ENCODE assay signal across 8 cellular contexts in the genomic region with DNA sequence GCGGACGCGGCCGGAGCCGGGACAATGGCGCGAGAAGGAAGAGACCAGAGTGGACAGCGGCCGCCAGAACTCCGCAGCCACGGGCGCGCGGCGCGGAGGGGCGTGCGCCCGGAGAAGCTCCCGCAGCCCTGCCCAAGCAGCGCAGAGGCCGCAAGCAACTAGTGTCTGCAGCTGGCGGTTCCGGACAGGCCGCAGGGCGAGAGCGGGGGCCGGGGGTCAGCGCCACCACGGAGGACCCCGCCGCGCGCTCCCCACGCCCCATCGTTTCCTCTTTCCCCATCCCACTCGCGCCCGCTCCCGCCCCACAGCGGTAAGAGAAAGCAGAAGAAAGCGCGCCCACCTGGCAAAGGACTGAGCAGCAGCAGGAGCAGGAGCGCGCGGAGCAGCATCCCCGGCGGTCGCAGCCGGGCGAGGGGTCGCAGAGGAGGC. TPM values are rescaled to one million over a fixed set of nuclear protein-coding genes. Genes with fewer than 3 reads are reported as not detected.
A peak's percentile ranks its signal among the peaks of the same experiment; 100 is the strongest.
DNase-seq lines count a peak whose midpoint lies in the region; ATAC-seq and TF ChIP-seq lines count a peak whose summit lies in the region.

No MANE protein-coding gene starts in this region.

- peak; percentile 64 for ATAC-seq in RWPE2 (ENCODE audit: low read depth)

- H3K9me3 ChIP-seq in AG04450 (ENCODE audit: control insufficient read depth, insufficient read depth, low read length) (no peaks in the 10 kb centered on the region; the same call in 1 of the 2 replicates), RWPE2 (ENCODE audit: severe bottlenecking) (no peaks in the 10 kb centered on the region), duodenal mucosa (ENCODE audit: control insufficient read depth in 1 of 2, low read length in 2 of 2) (no peaks in the 10 kb centered on the region), vagina (no peaks in the 10 kb centered on the region)

- H3K27me3 ChIP-seq in AG04450 (ENCODE audit: control insufficient read depth, insufficient read depth, low read length): peaks cover 7% of the 10 kb centered on the region
- peaks cover 35% of the 10 kb centered on the region for H3K27me3 ChIP-seq in RWPE2 (ENCODE audit: insufficient read depth, poor library complexity, severe bottlenecking)
- H3K27me3 ChIP-seq in duodenal mucosa (ENCODE audit: control insufficient read depth in 1 of 2, insufficient read depth in 2 of 2, low read length in 2 of 2): peaks cover 23 to 54% of the 10 kb centered on the region in 2 donors
- H3K27me3 ChIP-seq in vagina: no peaks in the 10 kb centered on the region

- H3K27ac ChIP-seq in AG04450 (ENCODE audit: low read depth, low read length) (no peak overlapping the region), RWPE2 (ENCODE audit: poor library complexity, severe bottlenecking) (no peak overlapping the region), duodenal mucosa (ENCODE audit: low read depth, low read length) (no peak overlapping the region), vagina (peak overlapping the region; percentile 52)

- no peaks in the 10 kb centered on the region for H3K27me3 Mint-ChIP-seq in mesothelial cell of epicardium (ENCODE audit: low read depth)

- DNase-seq in AG04450 (ENCODE audit: low read depth, low spot score) (no peak), GM13976 (ENCODE audit: low spot score) (peak; percentile 52), RWPE2 (ENCODE audit: low spot score) (peak; percentile 76), mesothelial cell of epicardium (ENCODE audit: low spot score in 2 of 2, unreplicated experiment in 2 of 2) (no peak), vagina (ENCODE audit: extremely low spot score in 2 of 2) (no peak), midbrain (lab: John Stamatoyannopoulos, UW) (no peak), NCI-H2029 (lab: John Stamatoyannopoulos, UW) (no peak)

- no peak for TF ChIP-seq CTCF in AG04450 (IDR thresholded peaks at IDR 0.05; ENCODE audit: low read depth, low read length)
- no peak for TF ChIP-seq CTCF in GM13976 (IDR thresholded peaks at IDR 0.05; ENCODE audit: borderline replicate concordance, control extremely low read depth, extremely low read depth, insufficient read depth, missing control alignments)
- peak; percentile 33 for TF ChIP-seq CTCF in RWPE2 (IDR thresholded peaks at IDR 0.05; ENCODE audit: poor library complexity, severe bottlenecking)
- no peak for TF ChIP-seq CTCF in mesothelial cell of epicardium (IDR thresholded peaks at IDR 0.05; ENCODE audit: unreplicated experiment)
- TF ChIP-seq CTCF in vagina (IDR thresholded peaks at IDR 0.05): no peak

- peak overlapping the region; percentile 25 for H3K27ac Mint-ChIP-seq in mesothelial cell of epicardium

- H3K4me1 ChIP-seq in RWPE2 (ENCODE audit: insufficient read depth, poor library complexity, severe bottlenecking): no peaks in the 10 kb centered on the region
- H3K4me1 ChIP-seq in duodenal mucosa (ENCODE audit: control insufficient read depth in 1 of 2, insufficient read depth in 2 of 2, low read length in 2 of 2): peaks cover 0 to 8% of the 10 kb centered on the region in 2 donors
- peaks cover 19% of the 10 kb centered on the region for H3K4me1 ChIP-seq in vagina

- H3K36me3 Mint-ChIP-seq in mesothelial cell of epicardium: no peaks in the 10 kb centered on the region

- H3K4me3 ChIP-seq in AG04450 (ENCODE audit: low read depth, low read length) (peak overlapping the region; percentile 64), RWPE2 (ENCODE audit: severe bottlenecking) (peak overlapping the region; percentile 71), duodenal mucosa (ENCODE audit: low read depth in 1 of 2, low read length in 2 of 2) (peak overlapping the region; percentile 61 to 66), vagina (peak overlapping the region; percentile 63 to 68)

- H3K9me3 Mint-ChIP-seq in mesothelial cell of epicardium: no peaks in the 10 kb centered on the region

- POLR2A ChIA-PET in AG04450 (lab: Yijun Ruan, JAX): interaction anchor here (0.6 to 0.7 kb wide), 2 partner anchors 32 to 41 kb away, joined by 4 to 5 read pairs; no protein-coding TSS in a partner anchor

- no peak overlapping the region for H3K9ac ChIP-seq in duodenal mucosa (ENCODE audit: low read depth in 1 of 2, low read length in 2 of 2)

- peaks cover 22% of the 10 kb centered on the region for H3K4me1 Mint-ChIP-seq in mesothelial cell of epicardium

- H3K4me3 Mint-ChIP-seq in mesothelial cell of epicardium: peak overlapping the region; percentile 80

- no peaks in the 10 kb centered on the region for H3K36me3 ChIP-seq in RWPE2 (ENCODE audit: low read depth)
- H3K36me3 ChIP-seq in duodenal mucosa (ENCODE audit: control insufficient read depth in 1 of 2, insufficient read depth in 2 of 2, low read length in 2 of 2): no peaks in the 10 kb centered on the region
- H3K36me3 ChIP-seq in vagina: no peaks in the 10 kb centered on the region

- in situ Hi-C loops in GM13976 (cut with MboI; ENCODE audit: low sequenced_read_pairs, unreplicated experiment): no loop called here

- intact Hi-C loops in vagina (cut with DNase I): no loop called here

- TF ChIP-seq POLR2A in vagina (IDR thresholded peaks at IDR 0.05): no peak

- CTCF ChIA-PET in AG04450 (lab: Charles Lee): interaction anchor here (0.6 kb wide), 1 partner anchor 50 kb away, joined by 3 read pairs; no protein-coding TSS in a partner anchor

RNA-seq across cellular contexts. Expression of gene PRTG, which starts 0.4 kb away (rescaled TPM):
- 1.1 and 1.2 TPM in 2 replicates for polyA plus RNA-seq in AG04450 (2011; rRNA removed)
- polyA minus RNA-seq in AG04450 (2011; rRNA and poly(A)+ RNA removed): 1.3 and 1.9 TPM in 2 replicates
- total RNA-seq in mesothelial cell of epicardium: 14.2 to 17.5 TPM (median 16.9 TPM) in 3 replicates
- total RNA-seq in vagina: 5.2 TPM

Comparison
In these comparisons a context has a peak if more than half of its experiments do, and no peak if none do; other contexts are left out.
1. DNase-seq: peak in GM13976 (single experiment) and RWPE2 (single experiment); none in AG04450 (single experiment), mesothelial cell of epicardium (0 of 2), vagina (0 of 2), midbrain (single experiment) and NCI-H2029 (single experiment).
2. Peak in every context shown above with its lines, with median percentiles within 50 percentile points of each other: H3K4me3 ChIP-seq.